ENCODE assay signal across 13 cellular contexts in genomic region chr6:160221423-160221822, GRCh38. TPM values are rescaled to one million over a fixed set of nuclear protein-coding genes. Genes with fewer than 3 reads are reported as not detected.
DNase-seq lines count a peak whose midpoint lies in the region; ATAC-seq, FAIRE-seq and TF ChIP-seq lines count a peak whose summit lies in the region.
"Had no signal": no experiment of that assay in that cellular context is flagged by ENCODE, and none has a peak within 500 bp of the region (broad histone marks: within the 10 kb centered on the region; RNA-seq: fewer than 3 reads in every experiment).

No MANE protein-coding gene starts in this region.

- H3K4me3 Mint-ChIP-seq in activated T-cell treated with anti-CD3 and anti-CD28 coated beads, Interleukin-2, amount 50 U/mL, for 4 hours, result no peak overlapping the region
- H3K4me3 Mint-ChIP-seq in activated CD8-positive, alpha-beta T cell treated with anti-CD3 and anti-CD28 coated beads for 36 hours, result no peak overlapping the region
- H3K4me3 Mint-ChIP-seq: activated naive CD4-positive, alpha-beta T cell treated with anti-CD3 and anti-CD28 coated beads, Interleukin-2, amount 50 U/mL, for 24 hours had no signal

- H3K4me1 Mint-ChIP-seq in activated T-cell treated with anti-CD3 and anti-CD28 coated beads, Interleukin-2, amount 50 U/mL, for 4 hours (ENCODE audit: low read depth), result peaks cover 6% of the 10 kb centered on the region
- H3K4me1 Mint-ChIP-seq in activated CD8-positive, alpha-beta T cell treated with anti-CD3 and anti-CD28 coated beads for 36 hours (ENCODE audit: low read depth), result peaks cover 10% of the 10 kb centered on the region
- H3K4me1 Mint-ChIP-seq: activated naive CD4-positive, alpha-beta T cell treated with anti-CD3 and anti-CD28 coated beads, Interleukin-2, amount 50 U/mL, for 24 hours had no signal

- FAIRE-seq in D721Med (lab: Jason Lieb, UNC), result no peak

- TF ChIP-seq CTCF in D721Med (IDR thresholded peaks at IDR 0.05; ENCODE audit: insufficient read depth, missing control alignments), result peak; percentile 16
- peak; percentile 73 for TF ChIP-seq CTCF in foreskin keratinocyte (conservative IDR thresholded peaks at IDR 0.05)
- TF ChIP-seq CTCF in activated CD8-positive, alpha-beta T cell treated with anti-CD3 and anti-CD28 coated beads for 36 hours (IDR thresholded peaks at IDR 0.05), result no peak

- no peak overlapping the region for H3K27ac Mint-ChIP-seq in activated CD8-positive, alpha-beta T cell treated with anti-CD3 and anti-CD28 coated beads for 36 hours
- H3K27ac Mint-ChIP-seq: activated naive CD4-positive, alpha-beta T cell treated with anti-CD3 and anti-CD28 coated beads, Interleukin-2, amount 50 U/mL, for 24 hours had no signal

- H3K27me3 Mint-ChIP-seq in activated T-cell treated with anti-CD3 and anti-CD28 coated beads, Interleukin-2, amount 50 U/mL, for 4 hours (ENCODE audit: low read depth), result peaks cover 17% of the 10 kb centered on the region
- H3K27me3 Mint-ChIP-seq in activated CD8-positive, alpha-beta T cell treated with anti-CD3 and anti-CD28 coated beads for 36 hours, result peaks cover 22% of the 10 kb centered on the region

- no peaks in the 10 kb centered on the region for H3K4me1 ChIP-seq in foreskin keratinocyte
- H3K4me1 ChIP-seq: tibial nerve had no signal

- H3K27ac ChIP-seq in foreskin keratinocyte, result no peak overlapping the region
- H3K27ac ChIP-seq: tibial nerve had no signal

- H3K9me3 Mint-ChIP-seq in activated T-cell treated with anti-CD3 and anti-CD28 coated beads, Interleukin-2, amount 50 U/mL, for 4 hours, result no peaks in the 10 kb centered on the region
- peaks cover 3% of the 10 kb centered on the region for H3K9me3 Mint-ChIP-seq in activated CD8-positive, alpha-beta T cell treated with anti-CD3 and anti-CD28 coated beads for 36 hours
- H3K9me3 Mint-ChIP-seq: activated naive CD4-positive, alpha-beta T cell treated with anti-CD3 and anti-CD28 coated beads, Interleukin-2, amount 50 U/mL, for 24 hours had no signal

- DNase-seq in D721Med (ENCODE audit: insufficient read length, low spot score), result no peak
- DNase-seq in NCI-H1105 treated with DMSO at 0.1 percent for 48 hours (lab: John Stamatoyannopoulos, UW), result peak; percentile 29
- DNase-seq in foreskin keratinocyte, result peak; percentile 28 to 58
- DNase-seq in activated T-cell treated with anti-CD3 and anti-CD28 coated beads, Interleukin-2, amount 50 U/mL, for 4 hours, result no peak
- DNase-seq in AG08396 (ENCODE audit: low spot score), result no peak
- DNase-seq in activated CD8-positive, alpha-beta T cell treated with anti-CD3 and anti-CD28 coated beads for 36 hours, result no peak
- DNase-seq: Calu3, SHP77 had no signal

- CTCF ChIA-PET in activated CD8-positive, alpha-beta T cell treated with anti-CD3 and anti-CD28 coated beads for 36 hours (lab: Charles Lee), result interaction anchor here (1.2 to 2.7 kb wide), 2 partner anchors 79 to 234 kb away, joined by 3 to 7 read pairs; no protein-coding TSS in a partner anchor

- POLR2A ChIA-PET in activated CD8-positive, alpha-beta T cell treated with anti-CD3 and anti-CD28 coated beads for 36 hours (lab: Charles Lee), result no interaction called here

- intact Hi-C loops in activated CD8-positive, alpha-beta T cell treated with anti-CD3 and anti-CD28 coated beads for 36 hours (cut with micrococcal nuclease), result no loop called here

- no peaks in the 10 kb centered on the region for H3K27me3 ChIP-seq in foreskin keratinocyte
- H3K27me3 ChIP-seq: tibial nerve had no signal

- ATAC-seq in GM21786 (IDR thresholded peaks at IDR 0.05; ENCODE audit: unreplicated experiment) (peak; percentile 73), foreskin keratinocyte (peak; percentile 61), GM18517 (IDR thresholded peaks at IDR 0.05; ENCODE audit: unreplicated experiment) (no peak)
- no peak for ATAC-seq in activated T-cell treated with anti-CD3 and anti-CD28 coated beads, Interleukin-2, amount 50 U/mL, for 4 hours
- ATAC-seq in activated CD8-positive, alpha-beta T cell treated with anti-CD3 and anti-CD28 coated beads for 36 hours, result no peak

- no peaks in the 10 kb centered on the region for H3K36me3 Mint-ChIP-seq in activated T-cell treated with anti-CD3 and anti-CD28 coated beads, Interleukin-2, amount 50 U/mL, for 4 hours (ENCODE audit: insufficient read depth)
- no peaks in the 10 kb centered on the region for H3K36me3 Mint-ChIP-seq in activated CD8-positive, alpha-beta T cell treated with anti-CD3 and anti-CD28 coated beads for 36 hours (ENCODE audit: low read depth)
- H3K36me3 Mint-ChIP-seq: activated naive CD4-positive, alpha-beta T cell treated with anti-CD3 and anti-CD28 coated beads, Interleukin-2, amount 50 U/mL, for 24 hours had no signal

RNA-seq across cellular contexts. Expression of gene SLC22A2, which starts 37.2 kb away (rescaled TPM):
- not detected in 2 replicates for total RNA-seq in foreskin keratinocyte
- polyA plus RNA-seq in foreskin keratinocyte, result not detected in 2 replicates
- total RNA-seq in activated T-cell treated with anti-CD3 and anti-CD28 coated beads, Interleukin-2, amount 50 U/mL, for 4 hours, result not detected
- not detected for total RNA-seq in activated CD8-positive, alpha-beta T cell treated with anti-CD3 and anti-CD28 coated beads for 36 hours
- total RNA-seq: Calu3, glomerular endothelial cell, tibial nerve had no signal

Comparison
In these comparisons a context has a peak if more than half of its experiments do, and no peak if none do; other contexts are left out.
1. DNase-seq: peak in NCI-H1105 treated with DMSO at 0.1 percent for 48 hours (single experiment) and foreskin keratinocyte (2 of 2); none in D721Med (single experiment), activated T-cell treated with anti-CD3 and anti-CD28 coated beads, Interleukin-2, amount 50 U/mL, for 4 hours (single experiment), AG08396 (single experiment) and activated CD8-positive, alpha-beta T cell treated with anti-CD3 and anti-CD28 coated beads for 36 hours (single experiment).
2. ATAC-seq: peak in GM21786 (single experiment) and foreskin keratinocyte (single experiment); none in GM18517 (single experiment), activated T-cell treated with anti-CD3 and anti-CD28 coated beads, Interleukin-2, amount 50 U/mL, for 4 hours (0 of 2) and activated CD8-positive, alpha-beta T cell treated with anti-CD3 and anti-CD28 coated beads for 36 hours (single experiment).